ENCODE assay signal across 23 cellular contexts in genomic region chr10:108374991-108375390, GRCh38.
DNase-seq lines count a peak whose midpoint lies in the region; FAIRE-seq and TF ChIP-seq lines count a peak whose summit lies in the region.
"Had no signal": no experiment of that assay in that cellular context is flagged by ENCODE, and none has a peak within 500 bp of the region (broad histone marks: within the 10 kb centered on the region; RNA-seq: fewer than 3 reads in every experiment).

No MANE protein-coding gene starts in this region.

- H3K36me3 ChIP-seq in GM23248 (ENCODE audit: low read depth) (no peaks in the 10 kb centered on the region), bronchial epithelial cell (ENCODE audit: control insufficient read depth, insufficient read depth, low read length) (no peaks in the 10 kb centered on the region)
- H3K36me3 ChIP-seq: BLaER1 treated with 17β-estradiol and CSF1 and Interleukin-3, amounts not matched to agents 10 nM and 100 nM had no signal

- H3K79me2 ChIP-seq in GM23248 (ENCODE audit: insufficient read depth): no peaks in the 10 kb centered on the region

- H3K4me2 ChIP-seq in GM23248 (ENCODE audit: unreplicated experiment): peak overlapping the region; percentile 48
- H3K4me2 ChIP-seq: A549; BLaER1 treated with 17β-estradiol and CSF1 and Interleukin-3, amounts not matched to agents 10 nM and 100 nM had no signal

- H3K9me3 ChIP-seq in GM23248 (ENCODE audit: low read depth): no peaks in the 10 kb centered on the region
- H3K9me3 ChIP-seq: A549, Caco-2 had no signal

- no peak for TF ChIP-seq CTCF in bronchial epithelial cell (IDR thresholded peaks at IDR 0.05; ENCODE audit: insufficient read depth, low read length, severe bottlenecking)

- DNase-seq in GM23248 (no peak), amniotic epithelial cell (ENCODE audit: low read depth) (peak; percentile 91), bronchial epithelial cell (ENCODE audit: low read depth) (peak; percentile 59), epithelial cell of prostate (ENCODE audit: low read depth, low spot score) (no peak), NCI-H1048 (lab: John Stamatoyannopoulos, UW) (no peak), SHP77 treated with DMSO at 0.1 percent for 48 hours (lab: John Stamatoyannopoulos, UW) (no peak), head of caudate nucleus (no peak)
- DNase-seq in activated T-cell treated with anti-CD3 and anti-CD28 coated beads, Interleukin-2, amount 50 U/mL, for 1 hour: no peak
- DNase-seq: AML-193; Caco-2; Calu3; CD4-positive, alpha-beta T cell; CD8-positive, alpha-beta T cell; DMS79 treated with DMSO at 0.1 percent for 48 hours; GF-D8 had no signal

- no peaks in the 10 kb centered on the region for H4K20me1 ChIP-seq in GM23248 (ENCODE audit: insufficient read depth)
- H4K20me1 ChIP-seq: BLaER1 treated with 17β-estradiol and CSF1 and Interleukin-3, amounts not matched to agents 10 nM and 100 nM had no signal

- peaks cover 18% of the 10 kb centered on the region for H3K4me1 ChIP-seq in GM23248 (ENCODE audit: insufficient read depth)
- H3K4me1 ChIP-seq: A549; BLaER1 treated with 17β-estradiol and CSF1 and Interleukin-3, amounts not matched to agents 10 nM and 100 nM; Caco-2 had no signal

- no peak for FAIRE-seq in bronchial epithelial cell (lab: Jason Lieb, UNC)
- FAIRE-seq: A549, D721Med, G401.6, GM12891, GM18507 had no signal

- peak overlapping the region; percentile 56 for H2AFZ ChIP-seq in GM23248

- peaks cover 19% of the 10 kb centered on the region for H3F3A ChIP-seq in GM23248 (ENCODE audit: insufficient read depth)

- H3K9ac ChIP-seq in GM23248: no peak overlapping the region
- H3K9ac ChIP-seq: BLaER1 treated with 17β-estradiol and CSF1 and Interleukin-3, amounts not matched to agents 10 nM and 100 nM had no signal

- in situ Hi-C loops in GM23248 (cut with MboI): no loop called here

- H3K27ac ChIP-seq in GM23248: peak overlapping the region; percentile 66
- H3K27ac ChIP-seq in epithelial cell of prostate: peak overlapping the region; percentile 62
- H3K27ac ChIP-seq: 22Rv1; A549; BLaER1 treated with 17β-estradiol and CSF1 and Interleukin-3, amounts not matched to agents 10 nM and 100 nM; C4-2B had no signal

- no peaks in the 10 kb centered on the region for H3K9me2 ChIP-seq in GM23248 (ENCODE audit: insufficient read depth)

- no peak overlapping the region for H3K4me3 ChIP-seq in GM23248
- H3K4me3 ChIP-seq in bronchial epithelial cell (ENCODE audit: low read depth, low read length): no peak overlapping the region
- H3K4me3 ChIP-seq: A549; BLaER1 treated with 17β-estradiol and CSF1 and Interleukin-3, amounts not matched to agents 10 nM and 100 nM had no signal

- no peaks in the 10 kb centered on the region for H3K27me3 ChIP-seq in GM23248 (replicated peaks; ENCODE audit: insufficient read depth)
- no peaks in the 10 kb centered on the region for H3K27me3 ChIP-seq in bronchial epithelial cell (ENCODE audit: control insufficient read depth, insufficient read depth, low read length)
- H3K27me3 ChIP-seq: BLaER1 treated with 17β-estradiol and CSF1 and Interleukin-3, amounts not matched to agents 10 nM and 100 nM had no signal

- 97 to 100% methylated on average over 1 of the region's 1 CpG for WGBS in GM23248 (ENCODE audit: low coverage in 1 of 2, low lambda C conversion rate in 2 of 2, missing lambda C conversion rate in 2 of 2), 2 experiments

- intact Hi-C loops in head of caudate nucleus (cut with DNase I): no loop called here

Comparison
In these comparisons a context has a peak if more than half of its experiments do, and no peak if none do; other contexts are left out.
1. DNase-seq: peak in amniotic epithelial cell (single experiment) and bronchial epithelial cell (single experiment); none in GM23248 (single experiment), epithelial cell of prostate (single experiment), NCI-H1048 (single experiment), SHP77 treated with DMSO at 0.1 percent for 48 hours (single experiment), head of caudate nucleus (0 of 42) and activated T-cell treated with anti-CD3 and anti-CD28 coated beads, Interleukin-2, amount 50 U/mL, for 1 hour (single experiment).